In genomic region chr11:130872961-130873360, GRCh38 we compare ENCODE assay signal across 15 cellular contexts. TPM values are rescaled to one million over a fixed set of nuclear protein-coding genes. Genes with fewer than 3 reads are reported as not detected.
A peak's percentile ranks its signal among the peaks of the same experiment; 100 is the strongest.
DNase-seq lines count a peak whose midpoint lies in the region; ATAC-seq, FAIRE-seq and TF ChIP-seq lines count a peak whose summit lies in the region.
"Had no signal": no experiment of that assay in that cellular context is flagged by ENCODE, and none has a peak within 500 bp of the region (broad histone marks: within the 10 kb centered on the region; RNA-seq: fewer than 3 reads in every experiment).

No MANE protein-coding gene starts in this region.

- H3F3A ChIP-seq in SK-N-SH (replicated peaks; ENCODE audit: insufficient read depth): peaks cover 13% of the 10 kb centered on the region

- no peak overlapping the region for H3K27ac ChIP-seq in SK-N-SH (ENCODE audit: low read depth in 2 of 2, low read length in 1 of 2)
- H3K27ac ChIP-seq in coronary artery: peak overlapping the region; percentile 76 to 92
- peak overlapping the region in 1 of 2 donors; percentile 61 for H3K27ac ChIP-seq in left lung

- H3K27me3 ChIP-seq in SK-N-SH (ENCODE audit: insufficient read depth) (no peaks in the 10 kb centered on the region), left lung (no peaks in the 10 kb centered on the region)

- POLR2A ChIA-PET in SK-N-SH (lab: Yijun Ruan, JAX): no interaction called here

- H3K36me3 ChIP-seq in SK-N-SH (replicated peaks in 1 of 2; ENCODE audit: control insufficient read depth in 1 of 2, insufficient read depth in 2 of 2, low read length in 1 of 2): peaks cover 43 to 57% of the 10 kb centered on the region in 2 experiments
- peaks cover 0 to 66% of the 10 kb centered on the region in 2 donors for H3K36me3 ChIP-seq in left lung

- no peaks in the 10 kb centered on the region for H4K20me1 ChIP-seq in SK-N-SH (ENCODE audit: insufficient read depth)

- H3K4me3 ChIP-seq in SK-N-SH (ENCODE audit: low read depth in 2 of 2, low read length in 1 of 2) (no peak overlapping the region), coronary artery (no peak overlapping the region), left lung (no peak overlapping the region)
- H3K4me3 ChIP-seq: skin epidermis had no signal

- no peak for TF ChIP-seq RAD21 in SK-N-SH (IDR thresholded peaks at IDR 0.05; ENCODE audit: low read length)

- intact Hi-C loops in left lung (cut with DNase I): no loop called here

- CTCF ChIA-PET in SK-N-SH (lab: Yijun Ruan, JAX): interaction anchor here (1.1 to 25.0 kb wide), 3 partner anchors 11 to 437 kb away, joined by 3 to 747 read pairs (median 101); partner anchors contain the start of genes ADAMTS15 and ADAMTS8

- H3K9ac ChIP-seq in SK-N-SH: no peak overlapping the region

- H3K4me1 ChIP-seq in SK-N-SH (ENCODE audit: control insufficient read depth in 1 of 2, insufficient read depth in 2 of 2, low read depth in 1 of 2, low read length in 1 of 2) (peaks cover 0 to 11% of the 10 kb centered on the region in 2 experiments; a peak in 1 of 4 replicates), left lung (no peaks in the 10 kb centered on the region)

- no peak for TF ChIP-seq EP300 in SK-N-SH (IDR thresholded peaks at IDR 0.05; ENCODE audit: borderline replicate concordance in 1 of 2, low read depth in 1 of 2, low read length in 1 of 2)

- DNase-seq in SK-N-SH (no peak), coronary artery (ENCODE audit: low spot score) (no peak), left lung (no peak), urothelium cell line (ENCODE audit: low spot score) (peak; percentile 29)
- DNase-seq in activated naive CD4-positive, alpha-beta T cell treated with Interleukin-2 at 50 U/mL for 16 hours: no peak
- DNase-seq: 8988T; activated CD4-positive, alpha-beta T cell treated with anti-CD3 and anti-CD28 coated beads for 4 hours; activated naive CD4-positive, alpha-beta T cell treated with anti-CD3 and anti-CD28 coated beads, Interleukin-2, amount 50 U/mL, for 16 hours; DND-41; NCI-H345 had no signal

- no peak for FAIRE-seq in urothelium cell line (lab: Jason Lieb, UNC)
- FAIRE-seq: H54 had no signal

- no peak overlapping the region for H2AFZ ChIP-seq in SK-N-SH (ENCODE audit: low read depth)

- no peak overlapping the region for H3K4me2 ChIP-seq in SK-N-SH

- H3K9me3 ChIP-seq in SK-N-SH (no peaks in the 10 kb centered on the region), left lung (no peaks in the 10 kb centered on the region)

- no peaks in the 10 kb centered on the region for H3K79me2 ChIP-seq in SK-N-SH (ENCODE audit: insufficient read depth)

- WGBS in SK-N-SH (ENCODE audit: low lambda C conversion rate): 88% methylated on average over 6 of the region's 6 CpGs

- TF ChIP-seq CTCF in SK-N-SH (IDR thresholded peaks at IDR 0.05): no peak
- no peak for TF ChIP-seq CTCF in coronary artery (IDR thresholded peaks at IDR 0.05)
- no peak for TF ChIP-seq CTCF in left lung (IDR thresholded peaks at IDR 0.05)

- no peaks in the 10 kb centered on the region for H3K9me2 ChIP-seq in SK-N-SH

- ATAC-seq in SK-N-SH treated with all-trans-retinoic acid at 6 μM for 48 hours (peak; percentile 15; the same call in 1 of the 3 replicates), left lung (peak; percentile 18), GM21526 (IDR thresholded peaks at IDR 0.05; ENCODE audit: low FRiP score, unreplicated experiment) (no peak), HG03139 (IDR thresholded peaks at IDR 0.05; ENCODE audit: unreplicated experiment) (no peak)

TF ChIP-seq in SK-N-SH treated with all-trans-retinoic acid at 6 μM for 48 hours, 23 proteins besides CTCF, POLR2A, EP300 and RAD21 (continues in another document):
- TF ChIP-seq TOX (CRISPR knock-in tag; IDR thresholded peaks at IDR 0.05; ENCODE audit: borderline replicate concordance) (no peak), ZC3H10 (CRISPR knock-in tag; IDR thresholded peaks at IDR 0.05) (no peak), SNAI2 (CRISPR knock-in tag; IDR thresholded peaks at IDR 0.05) (no peak), ZNF8 (CRISPR knock-in tag; IDR thresholded peaks at IDR 0.05) (no peak), GLIS3 (CRISPR knock-in tag; IDR thresholded peaks at IDR 0.05) (no peak), CSDC2 (CRISPR knock-in tag; IDR thresholded peaks at IDR 0.05) (no peak), ZNF70 (CRISPR knock-in tag; IDR thresholded peaks at IDR 0.05) (no peak), PPARA (CRISPR knock-in tag; IDR thresholded peaks at IDR 0.05; ENCODE audit: borderline replicate concordance) (no peak), RARB (CRISPR knock-in tag; IDR thresholded peaks at IDR 0.05) (no peak), ZFP30 (CRISPR knock-in tag; IDR thresholded peaks at IDR 0.05) (no peak), POU6F1 (CRISPR knock-in tag; IDR thresholded peaks at IDR 0.05; ENCODE audit: borderline replicate concordance, low read depth) (no peak), ESRRG (CRISPR knock-in tag; IDR thresholded peaks at IDR 0.05) (no peak), ISL1 (CRISPR knock-in tag; IDR thresholded peaks at IDR 0.05) (no peak)

TF ChIP-seq in SK-N-SH, 30 proteins besides CTCF, POLR2A, EP300 and RAD21 (continues in another document):
- TF ChIP-seq GATA2 (CRISPR knock-in tag; IDR thresholded peaks at IDR 0.05) (no peak), POLR2AphosphoS5 (IDR thresholded peaks at IDR 0.05; ENCODE audit: low read depth, low read length) (no peak), JUND (IDR thresholded peaks at IDR 0.05) (no peak), RXRA (IDR thresholded peaks at IDR 0.05; ENCODE audit: borderline replicate concordance, low read depth) (no peak), FOXJ3 (CRISPR knock-in tag; IDR thresholded peaks at IDR 0.05) (no peak), NRF1 (IDR thresholded peaks at IDR 0.05; ENCODE audit: low read depth, low read length) (no peak), FOSL2 (IDR thresholded peaks at IDR 0.05; ENCODE audit: borderline replicate concordance, low read depth) (no peak), USF1 (IDR thresholded peaks at IDR 0.05; ENCODE audit: borderline replicate concordance, low read depth) (no peak), RCOR1 (IDR thresholded peaks at IDR 0.05; ENCODE audit: low read length) (no peak), GABPA (IDR thresholded peaks at IDR 0.05; ENCODE audit: low read depth) (no peak), SIN3A (IDR thresholded peaks at IDR 0.05; ENCODE audit: borderline replicate concordance, low read depth, low read length) (no peak), SMC3 (IDR thresholded peaks at IDR 0.05; ENCODE audit: low read depth, low read length) (no peak), YY1 (IDR thresholded peaks at IDR 0.05; ENCODE audit: low read depth) (no peak), ZBTB33 (IDR thresholded peaks at IDR 0.05; ENCODE audit: borderline replicate concordance, low read depth) (no peak), RFX5 (IDR thresholded peaks at IDR 0.05; ENCODE audit: low read length) (no peak), REST (IDR thresholded peaks at IDR 0.05; ENCODE audit: low read depth, low read length) (no peak), NFIC (IDR thresholded peaks at IDR 0.05; ENCODE audit: borderline replicate concordance) (no peak)

RNA-seq across cellular contexts. Expression of gene SNX19, which starts 43.3 kb away (rescaled TPM):
- 16.6 and 21.9 TPM in 2 replicates for polyA plus RNA-seq in SK-N-SH (2012; rRNA removed)
- 16.6 and 19.4 TPM in 2 replicates for polyA plus RNA-seq in SK-N-SH (2012; cell fraction: cytosol; rRNA removed)
- polyA plus RNA-seq in SK-N-SH (2012; cell fraction: nucleus; rRNA removed): 31.1 and 34.7 TPM in 2 replicates
- total RNA-seq in left lung: 10 to 100 TPM; 58.1 to 66.4 TPM

Comparison
In these comparisons a context has a peak if more than half of its experiments do, and no peak if none do; other contexts are left out.
1. ATAC-seq: peak in SK-N-SH treated with all-trans-retinoic acid at 6 μM for 48 hours (single experiment) and left lung (single experiment); none in GM21526 (single experiment) and HG03139 (single experiment).
2. H3K27ac ChIP-seq: peak in coronary artery (2 of 2); none in SK-N-SH (0 of 2).